In the genomic region with DNA sequence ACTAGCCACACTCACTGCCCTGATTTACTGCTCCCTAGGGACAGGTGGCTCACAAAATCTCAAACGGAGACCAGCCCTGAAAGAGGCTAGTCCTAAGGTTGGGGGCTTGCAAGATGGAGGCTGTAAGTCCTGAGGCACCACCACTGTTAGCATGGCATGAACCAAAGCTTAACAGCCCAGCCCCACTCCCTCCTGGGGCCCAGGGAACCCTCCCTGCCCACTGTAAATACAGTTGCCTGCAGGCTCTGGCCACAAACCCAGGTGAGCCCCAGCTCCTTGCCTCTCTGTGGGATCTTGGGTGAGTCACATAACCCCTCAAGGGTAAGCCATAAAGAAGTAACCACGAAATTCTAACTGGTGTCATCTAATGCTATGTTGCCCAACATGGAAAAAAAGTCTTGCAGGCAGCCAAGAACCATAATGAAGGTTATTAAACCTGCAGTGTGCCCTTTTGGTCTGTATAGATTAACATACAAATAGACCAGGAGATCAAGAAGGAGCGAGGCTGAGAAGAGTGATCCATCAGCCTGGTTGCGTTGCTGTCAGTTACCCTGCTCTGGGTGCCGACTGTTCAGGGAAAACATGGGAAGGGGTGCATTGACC, we compare ENCODE assay signal across 9 cellular contexts. TPM values are rescaled to one million over a fixed set of nuclear protein-coding genes. Genes with fewer than 3 reads are reported as not detected.
A peak's percentile ranks its signal among the peaks of the same experiment; 100 is the strongest.
DNase-seq lines count a peak whose midpoint lies in the region; FAIRE-seq and TF ChIP-seq lines count a peak whose summit lies in the region.
"Had no signal": no experiment of that assay in that cellular context is flagged by ENCODE, and none has a peak within 500 bp of the region (broad histone marks: within the 10 kb centered on the region; RNA-seq: fewer than 3 reads in every experiment).

No MANE protein-coding gene starts in this region.

- H3K27me3 Mint-ChIP-seq in brain (peaks cover 11% of the 10 kb centered on the region), Calu3 (ENCODE audit: unreplicated experiment) (no peaks in the 10 kb centered on the region)

- H3K4me1 ChIP-seq in HEK293 (ENCODE audit: control insufficient read depth, insufficient read depth, low read length), result peaks cover 6% of the 10 kb centered on the region; the same call in 1 of the 2 replicates

- H3K4me1 Mint-ChIP-seq in brain (peaks cover 34% of the 10 kb centered on the region), Calu3 (ENCODE audit: low read depth, unreplicated experiment) (peaks cover 17% of the 10 kb centered on the region)

- peak overlapping the region; percentile 43; the same call in 1 of the 2 replicates for H3K27ac ChIP-seq in HEK293 (ENCODE audit: extremely low read depth, low read depth, low read length)
- H3K27ac ChIP-seq: parathyroid adenoma had no signal

- H3K27ac Mint-ChIP-seq in brain (peak overlapping the region; percentile 35 to 94 (median 65)), Calu3 (ENCODE audit: unreplicated experiment) (no peak overlapping the region)

- no peak overlapping the region for H3K4me3 ChIP-seq in HEK293 (ENCODE audit: low read depth, low read length)

- FAIRE-seq in H54 (lab: Jason Lieb, UNC), result no peak

- POLR2A ChIA-PET in HEK293 (lab: Yijun Ruan, JAX), result no interaction called here

- peaks cover 0 to 7% (median 0%) of the 10 kb centered on the region in 5 experiments for H3K9me3 Mint-ChIP-seq in brain
- H3K9me3 Mint-ChIP-seq in Calu3 (ENCODE audit: low read depth, unreplicated experiment), result no peaks in the 10 kb centered on the region

- no peaks in the 10 kb centered on the region for H3K9me3 ChIP-seq in HEK293 (ENCODE audit: control insufficient read depth, insufficient read depth, low read depth, low read length)

- DNase-seq in T-helper 1 cell (peak in 4 of 5 donors; percentile 18 to 54 (median 29)), Calu3 (no peak), NCI-H2081 treated with DMSO at 0.1 percent for 48 hours (lab: John Stamatoyannopoulos, UW) (no peak), H54 (ENCODE audit: insufficient read length, low spot score) (no peak), NCI-H510A treated with DMSO at 0.1 percent for 48 hours (lab: John Stamatoyannopoulos, UW) (no peak)
- peak; percentile 49 to 57 for DNase-seq in stimulated activated CD4-positive, alpha-beta T cell treated with anti-CD3 and anti-CD28 coated beads, Interleukin-15, amount 100 ng/mL, for 48 hours (ENCODE audit: low read depth in 2 of 2)

- peaks cover 28% of the 10 kb centered on the region for H3K36me3 Mint-ChIP-seq in brain
- H3K36me3 Mint-ChIP-seq in Calu3 (ENCODE audit: insufficient read depth, unreplicated experiment), result peaks cover 43% of the 10 kb centered on the region

- BruUV-seq in Calu3 (replicated peaks; lab: Mats Ljungman, UMichigan), result no TSS peak

- TF ChIP-seq CTCF in HEK293 (tag by site-specific recombination; IDR thresholded peaks at IDR 0.05) (no peak), brain (conservative IDR thresholded peaks at IDR 0.05) (no peak), Calu3 (IDR thresholded peaks at IDR 0.05; ENCODE audit: unreplicated experiment) (no peak)

- H3K4me3 Mint-ChIP-seq in brain, result peak overlapping the region; percentile 71 to 89 (median 75)
- no peak overlapping the region for H3K4me3 Mint-ChIP-seq in Calu3 (ENCODE audit: low read depth, unreplicated experiment)

- peaks cover 0 to 55% of the 10 kb centered on the region in 2 experiments for H3K36me3 ChIP-seq in HEK293 (ENCODE audit: control insufficient read depth in 2 of 2, insufficient read depth in 1 of 2, low read length in 2 of 2)

- no peak for TF ChIP-seq POLR2A in H54 (IDR thresholded peaks at IDR 0.05; ENCODE audit: low read depth, low read length)

- intact Hi-C loops in Calu3 (cut with micrococcal nuclease; ENCODE audit: unreplicated experiment), result no loop called here

- CTCF ChIA-PET in HEK293 (lab: Yijun Ruan, JAX), result interaction anchor here (0.8 to 1.9 kb wide), 3 partner anchors 20 to 165 kb away, joined by 3 to 10 read pairs (median 3); no protein-coding TSS in a partner anchor
- CTCF ChIA-PET in Calu3 (lab: Charles Lee), result no interaction called here

TF ChIP-seq in HEK293, 187 proteins besides CTCF, POLR2A, EP300 and RAD21 (continues in another document):
- TF ChIP-seq, protein P1, sequence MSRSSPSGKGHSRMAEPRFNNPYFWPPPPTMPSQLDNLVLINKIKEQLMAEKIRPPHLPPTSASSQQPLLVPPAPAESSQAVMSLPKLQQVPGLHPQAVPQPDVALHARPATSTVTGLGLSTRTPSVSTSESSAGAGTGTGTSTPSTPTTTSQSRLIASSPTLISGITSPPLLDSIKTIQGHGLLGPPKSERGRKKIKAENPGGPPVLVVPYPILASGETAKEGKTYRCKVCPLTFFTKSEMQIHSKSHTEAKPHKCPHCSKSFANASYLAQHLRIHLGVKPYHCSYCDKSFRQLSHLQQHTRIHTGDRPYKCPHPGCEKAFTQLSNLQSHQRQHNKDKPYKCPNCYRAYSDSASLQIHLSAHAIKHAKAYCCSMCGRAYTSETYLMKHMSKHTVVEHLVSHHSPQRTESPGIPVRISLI (tag by site-specific recombination; IDR thresholded peaks at IDR 0.05), result peak; percentile 50; the same call in 1 of the 2 replicates
- TF ChIP-seq, protein P2, sequence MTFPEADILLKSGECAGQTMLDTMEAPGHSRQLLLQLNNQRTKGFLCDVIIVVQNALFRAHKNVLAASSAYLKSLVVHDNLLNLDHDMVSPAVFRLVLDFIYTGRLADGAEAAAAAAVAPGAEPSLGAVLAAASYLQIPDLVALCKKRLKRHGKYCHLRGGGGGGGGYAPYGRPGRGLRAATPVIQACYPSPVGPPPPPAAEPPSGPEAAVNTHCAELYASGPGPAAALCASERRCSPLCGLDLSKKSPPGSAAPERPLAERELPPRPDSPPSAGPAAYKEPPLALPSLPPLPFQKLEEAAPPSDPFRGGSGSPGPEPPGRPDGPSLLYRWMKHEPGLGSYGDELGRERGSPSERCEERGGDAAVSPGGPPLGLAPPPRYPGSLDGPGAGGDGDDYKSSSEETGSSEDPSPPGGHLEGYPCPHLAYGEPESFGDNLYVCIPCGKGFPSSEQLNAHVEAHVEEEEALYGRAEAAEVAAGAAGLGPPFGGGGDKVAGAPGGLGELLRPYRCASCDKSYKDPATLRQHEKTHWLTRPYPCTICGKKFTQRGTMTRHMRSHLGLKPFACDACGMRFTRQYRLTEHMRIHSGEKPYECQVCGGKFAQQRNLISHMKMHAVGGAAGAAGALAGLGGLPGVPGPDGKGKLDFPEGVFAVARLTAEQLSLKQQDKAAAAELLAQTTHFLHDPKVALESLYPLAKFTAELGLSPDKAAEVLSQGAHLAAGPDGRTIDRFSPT (tag by site-specific recombination; IDR thresholded peaks at IDR 0.05), result 0 out of 2 replicates have a peak, but pooled peaks have one; percentile 33
- TF ChIP-seq OSR2 (tag by site-specific recombination; IDR thresholded peaks at IDR 0.05) (peak; percentile 41; the same call in 1 of the 2 replicates), ZBTB8A (tag by site-specific recombination; IDR thresholded peaks at IDR 0.05) (0 out of 2 replicates have a peak, but pooled peaks have one; percentile 21), ZNF302 (tag by site-specific recombination; IDR thresholded peaks at IDR 0.05; ENCODE audit: low read depth) (no peak), ZFP69B (tag by site-specific recombination; IDR thresholded peaks at IDR 0.05) (peak; percentile 40; the same call in 1 of the 2 replicates), ZNF24 (tag by site-specific recombination; IDR thresholded peaks at IDR 0.05) (peak; percentile 47; the same call in 1 of the 2 replicates), GLIS1 (tag by site-specific recombination; IDR thresholded peaks at IDR 0.05) (peak; percentile 70), ZNF335 (tag by site-specific recombination; conservative IDR thresholded peaks at IDR 0.05) (no peak), ZNF558 (tag by site-specific recombination; IDR thresholded peaks at IDR 0.05) (peak; percentile 12; the same call in 1 of the 2 replicates)
- TF ChIP-seq, protein P3, sequence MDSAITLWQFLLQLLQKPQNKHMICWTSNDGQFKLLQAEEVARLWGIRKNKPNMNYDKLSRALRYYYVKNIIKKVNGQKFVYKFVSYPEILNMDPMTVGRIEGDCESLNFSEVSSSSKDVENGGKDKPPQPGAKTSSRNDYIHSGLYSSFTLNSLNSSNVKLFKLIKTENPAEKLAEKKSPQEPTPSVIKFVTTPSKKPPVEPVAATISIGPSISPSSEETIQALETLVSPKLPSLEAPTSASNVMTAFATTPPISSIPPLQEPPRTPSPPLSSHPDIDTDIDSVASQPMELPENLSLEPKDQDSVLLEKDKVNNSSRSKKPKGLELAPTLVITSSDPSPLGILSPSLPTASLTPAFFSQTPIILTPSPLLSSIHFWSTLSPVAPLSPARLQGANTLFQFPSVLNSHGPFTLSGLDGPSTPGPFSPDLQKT (IDR thresholded peaks at IDR 0.05; ENCODE audit: borderline replicate concordance, low read depth, low read length), result no peak
- TF ChIP-seq, protein P4, sequence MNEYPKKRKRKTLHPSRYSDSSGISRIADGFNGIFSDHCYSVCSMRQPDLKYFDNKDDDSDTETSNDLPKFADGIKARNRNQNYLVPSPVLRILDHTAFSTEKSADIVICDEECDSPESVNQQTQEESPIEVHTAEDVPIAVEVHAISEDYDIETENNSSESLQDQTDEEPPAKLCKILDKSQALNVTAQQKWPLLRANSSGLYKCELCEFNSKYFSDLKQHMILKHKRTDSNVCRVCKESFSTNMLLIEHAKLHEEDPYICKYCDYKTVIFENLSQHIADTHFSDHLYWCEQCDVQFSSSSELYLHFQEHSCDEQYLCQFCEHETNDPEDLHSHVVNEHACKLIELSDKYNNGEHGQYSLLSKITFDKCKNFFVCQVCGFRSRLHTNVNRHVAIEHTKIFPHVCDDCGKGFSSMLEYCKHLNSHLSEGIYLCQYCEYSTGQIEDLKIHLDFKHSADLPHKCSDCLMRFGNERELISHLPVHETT (tag by site-specific recombination; IDR thresholded peaks at IDR 0.05), result peak; percentile 28; the same call in 1 of the 2 replicates

RNA-seq across cellular contexts. Expression of a gene that starts 1.7 kb away (rescaled TPM):
- 32.7 TPM for polyA plus RNA-seq in brain (ENCODE audit: insufficient read depth, low read depth, low replicate concordance)
- 13.6 and 15.8 TPM in 2 replicates for total RNA-seq in Calu3 (2022)

RNA-seq across cellular contexts. Expression of a gene that starts 30.0 kb away (rescaled TPM):
- 81.1 TPM for polyA plus RNA-seq in brain (ENCODE audit: insufficient read depth, low read depth, low replicate concordance)
- 16.0 and 19.6 TPM in 2 replicates for total RNA-seq in Calu3 (2022)

RNA-seq across cellular contexts. Expression of a gene that starts 44.3 kb away (rescaled TPM):
- 0.34 TPM for polyA plus RNA-seq in brain (ENCODE audit: insufficient read depth, low read depth, low replicate concordance)
- total RNA-seq in Calu3 (2022), result not detected in 2 replicates

Comparison
In these comparisons a context has a peak if more than half of its experiments do, and no peak if none do; other contexts are left out.
1. DNase-seq: peak in T-helper 1 cell (4 of 5) and stimulated activated CD4-positive, alpha-beta T cell treated with anti-CD3 and anti-CD28 coated beads, Interleukin-15, amount 100 ng/mL, for 48 hours (2 of 2); none in Calu3 (single experiment), NCI-H2081 treated with DMSO at 0.1 percent for 48 hours (single experiment), H54 (single experiment) and NCI-H510A treated with DMSO at 0.1 percent for 48 hours (single experiment).